In genomic region chr14:95222870-95223398, GRCh38 we compare ENCODE assay signal across 15 cellular contexts.
DNase-seq lines count a peak whose midpoint lies in the region; ATAC-seq and TF ChIP-seq lines count a peak whose summit lies in the region.
"Had no signal": no experiment of that assay in that cellular context is flagged by ENCODE, and none has a peak within 500 bp of the region (broad histone marks: within the 10 kb centered on the region; RNA-seq: fewer than 3 reads in every experiment).

No MANE protein-coding gene starts in this region.

- ATAC-seq in left lobe of liver (peak; percentile 84), HG03354 (IDR thresholded peaks at IDR 0.05; ENCODE audit: poor library complexity, severe bottlenecking, unreplicated experiment) (no peak)
- ATAC-seq in naive thymus-derived CD8-positive, alpha-beta T cell: no peak
- ATAC-seq: activated naive CD4-positive, alpha-beta T cell treated with anti-CD3 and anti-CD28 coated beads, Interleukin-2, amount 50 U/mL, for 72 hours; CD8-positive, alpha-beta T cell; esophagus mucosa had no signal

- no peaks in the 10 kb centered on the region for H3K36me3 Mint-ChIP-seq in naive thymus-derived CD8-positive, alpha-beta T cell
- H3K36me3 Mint-ChIP-seq: activated naive CD4-positive, alpha-beta T cell treated with anti-CD3 and anti-CD28 coated beads, Interleukin-2, amount 50 U/mL, for 72 hours; CD8-positive, alpha-beta T cell had no signal

- H3K9me3 Mint-ChIP-seq in naive thymus-derived CD8-positive, alpha-beta T cell: no peaks in the 10 kb centered on the region
- H3K9me3 Mint-ChIP-seq: activated naive CD4-positive, alpha-beta T cell treated with anti-CD3 and anti-CD28 coated beads, Interleukin-2, amount 50 U/mL, for 72 hours; CD8-positive, alpha-beta T cell had no signal

- H3K4me1 ChIP-seq in suprapubic skin: no peaks in the 10 kb centered on the region

- TF ChIP-seq CTCF in dorsolateral prefrontal cortex (IDR thresholded peaks at IDR 0.05 in 54 of 56, conservative IDR thresholded peaks at IDR 0.05 in 2 of 56; ENCODE audit: low read depth in 1 of 56, partially characterized antibody in 56 of 56) (no peak), suprapubic skin (IDR thresholded peaks at IDR 0.05) (no peak)

- H3K27me3 Mint-ChIP-seq in naive thymus-derived CD8-positive, alpha-beta T cell: no peaks in the 10 kb centered on the region

- H3K4me3 Mint-ChIP-seq in naive thymus-derived CD8-positive, alpha-beta T cell: no peak overlapping the region
- H3K4me3 Mint-ChIP-seq: CD8-positive, alpha-beta T cell had no signal

- no peaks in the 10 kb centered on the region for H3K27me3 ChIP-seq in dorsolateral prefrontal cortex
- H3K27me3 ChIP-seq in suprapubic skin: no peaks in the 10 kb centered on the region

- no peak for TF ChIP-seq POLR2A in suprapubic skin (IDR thresholded peaks at IDR 0.05)

- H3K36me3 ChIP-seq in suprapubic skin: no peaks in the 10 kb centered on the region

- POLR2A ChIA-PET in naive thymus-derived CD8-positive, alpha-beta T cell (lab: Charles Lee): no interaction called here

- WGBS in suprapubic skin: 64% methylated on average over 3 of the region's 3 CpGs

- no peak overlapping the region for H3K27ac Mint-ChIP-seq in naive thymus-derived CD8-positive, alpha-beta T cell
- H3K27ac Mint-ChIP-seq: activated naive CD4-positive, alpha-beta T cell treated with anti-CD3 and anti-CD28 coated beads, Interleukin-2, amount 50 U/mL, for 72 hours; CD8-positive, alpha-beta T cell had no signal

- no peak overlapping the region for H3K4me3 ChIP-seq in dorsolateral prefrontal cortex
- H3K4me3 ChIP-seq in suprapubic skin: no peak overlapping the region

- H3K27ac ChIP-seq in dorsolateral prefrontal cortex (peak overlapping the region in 47 of 59 donors; percentile 0 to 79 (median 52)), temporal lobe (ENCODE audit: low read depth, low read length) (peak overlapping the region; percentile 40), suprapubic skin (no peak overlapping the region)
- H3K27ac ChIP-seq: VCaP had no signal

- intact Hi-C loops in dorsolateral prefrontal cortex (cut with DNase I): loop anchor here in 1 of 2 donors (10.0 kb wide), 1 partner anchor 92 kb away; the partner anchor contains the start of gene CLMN

- no peaks in the 10 kb centered on the region for H3K9me3 ChIP-seq in suprapubic skin

- DNase-seq in RPMI7951 (ENCODE audit: low read depth) (peak; percentile 11), dorsolateral prefrontal cortex (no peak), left lobe of liver (ENCODE audit: low spot score) (peak; percentile 92), suprapubic skin (ENCODE audit: low spot score in 2 of 2) (no peak)
- DNase-seq in naive thymus-derived CD8-positive, alpha-beta T cell: no peak
- DNase-seq: CD8-positive, alpha-beta T cell; GF-D8; GOT3; stimulated activated CD4-positive, alpha-beta T cell treated with anti-CD3 and anti-CD28 coated beads, Interleukin-4, amount 100 ng/mL, for 4 hours; stimulated activated naive CD4-positive, alpha-beta T cell treated with Interleukin-2 at 50 U/mL for 16 hours had no signal

- TF ChIP-seq EP300 in suprapubic skin (IDR thresholded peaks at IDR 0.05): no peak

- H3K4me1 Mint-ChIP-seq in naive thymus-derived CD8-positive, alpha-beta T cell: no peaks in the 10 kb centered on the region

Comparison
In these comparisons a context has a peak if more than half of its experiments do, and no peak if none do; other contexts are left out.
1. DNase-seq: peak in RPMI7951 (single experiment) and left lobe of liver (single experiment); none in dorsolateral prefrontal cortex (0 of 10), suprapubic skin (0 of 2) and naive thymus-derived CD8-positive, alpha-beta T cell (0 of 10).